In the genomic region with DNA sequence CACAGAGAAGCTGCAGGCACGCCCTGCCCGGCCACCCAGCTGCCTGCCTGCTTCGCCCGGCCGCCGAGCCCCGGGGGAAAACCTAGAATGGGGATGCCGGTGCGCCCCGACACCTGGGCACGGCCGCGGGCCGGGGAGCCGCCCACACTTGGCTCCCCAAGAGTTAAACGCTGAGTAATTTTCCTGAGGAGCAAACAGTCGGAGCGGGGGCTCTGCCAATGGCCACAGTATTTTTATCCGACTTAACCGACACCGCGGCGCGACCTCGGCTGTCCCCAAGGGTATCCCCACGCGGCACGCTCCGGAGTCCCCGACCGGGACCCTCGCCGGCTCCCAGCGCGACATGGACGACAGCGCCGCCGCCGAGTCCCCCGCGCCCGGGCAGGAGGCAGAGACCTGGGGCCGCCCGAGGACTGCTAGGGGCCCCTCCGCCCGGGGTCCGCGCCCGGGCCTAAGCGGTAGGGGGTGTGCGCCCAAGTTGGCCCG, we compare ENCODE assay signal across 8 cellular contexts. TPM values are rescaled to one million over a fixed set of nuclear protein-coding genes. Genes with fewer than 3 reads are reported as not detected.
DNase-seq lines count a peak whose midpoint lies in the region; ATAC-seq, FAIRE-seq and TF ChIP-seq lines count a peak whose summit lies in the region.

No MANE protein-coding gene starts in this region.

- H4K20me1 ChIP-seq in SK-N-SH (ENCODE audit: insufficient read depth), result no peaks in the 10 kb centered on the region

- no peak for ATAC-seq in Right ventricle myocardium inferior
- ATAC-seq in HG03025 (IDR thresholded peaks at IDR 0.05; ENCODE audit: low FRiP score, unreplicated experiment), result peak; percentile 44
- peak; percentile 41 to 44 for ATAC-seq in stimulated activated naive B cell treated with anti-CD40 and anti-IgM and Interleukin-4, amounts not matched to agents 10 μg/mL and 1 μg/mL and 100 μg/mL, for 72 hours (replicated peaks)

- no peak for FAIRE-seq in RCC 7860 (lab: Jason Lieb, UNC)

- H3K27ac ChIP-seq in SK-N-SH (ENCODE audit: low read depth in 2 of 2, low read length in 1 of 2) (peak overlapping the region; percentile 42 to 79; a peak in 3 of 4 replicates), colonic mucosa (peak overlapping the region; percentile 81), mesodermal cell (ENCODE audit: low read depth, low read length, severe bottlenecking) (no peak overlapping the region)

- peaks cover 35 to 54% of the 10 kb centered on the region in 2 donors for H3K4me1 Mint-ChIP-seq in stimulated activated naive B cell treated with anti-CD40 and anti-IgM and Interleukin-4, amounts not matched to agents 10 μg/mL and 1 μg/mL and 100 μg/mL, for 72 hours

- H3K9me2 ChIP-seq in SK-N-SH, result no peaks in the 10 kb centered on the region

- H3F3A ChIP-seq in SK-N-SH (replicated peaks; ENCODE audit: insufficient read depth), result no peaks in the 10 kb centered on the region

- POLR2A ChIA-PET in SK-N-SH (lab: Yijun Ruan, JAX), result no interaction called here

- 5% methylated on average over 4 of the region's 53 CpGs for WGBS in SK-N-SH (ENCODE audit: low lambda C conversion rate)
- WGBS in mesodermal cell (ENCODE audit: insufficient coverage in 2 of 2), 2 experiments, result 0% methylated on average over 38 to 45 of the region's 53 CpGs

- H3K27me3 ChIP-seq in SK-N-SH (ENCODE audit: insufficient read depth) (no peaks in the 10 kb centered on the region), colonic mucosa (no peaks in the 10 kb centered on the region)

- TF ChIP-seq RAD21 in SK-N-SH (IDR thresholded peaks at IDR 0.05; ENCODE audit: low read length), result no peak

- H2AFZ ChIP-seq in SK-N-SH (ENCODE audit: low read depth), result peak overlapping the region; percentile 87

- H3K4me3 ChIP-seq in SK-N-SH (ENCODE audit: low read depth in 2 of 2, low read length in 1 of 2) (peak overlapping the region; percentile 88 to 92), colonic mucosa (peak overlapping the region; percentile 86), mesodermal cell (ENCODE audit: extremely low read depth, insufficient read depth, low read length, poor library complexity, severe bottlenecking) (peak overlapping the region; percentile 95)

- no peaks in the 10 kb centered on the region for H3K27me3 Mint-ChIP-seq in stimulated activated naive B cell treated with anti-CD40 and anti-IgM and Interleukin-4, amounts not matched to agents 10 μg/mL and 1 μg/mL and 100 μg/mL, for 72 hours

- H3K36me3 ChIP-seq in SK-N-SH (replicated peaks in 1 of 2; ENCODE audit: control insufficient read depth in 1 of 2, insufficient read depth in 2 of 2, low read length in 1 of 2), result no peaks in the 10 kb centered on the region
- H3K36me3 ChIP-seq in colonic mucosa, result no peaks in the 10 kb centered on the region
- H3K36me3 ChIP-seq in mesodermal cell (ENCODE audit: control insufficient read depth, insufficient read depth, low read length), result no peaks in the 10 kb centered on the region

- H3K79me2 ChIP-seq in SK-N-SH (ENCODE audit: insufficient read depth), result peaks cover 38% of the 10 kb centered on the region

- H3K9ac ChIP-seq in SK-N-SH (peak overlapping the region; percentile 74), colonic mucosa (ENCODE audit: low read depth in 2 of 2, low read length in 2 of 2) (peak overlapping the region; percentile 70 to 86)

- intact Hi-C loops in Right ventricle myocardium inferior (cut with DNase I) (loop anchor here (5.0 kb wide), 1 partner anchor 76 kb away; no protein-coding TSS in a partner anchor), cardiac septum (cut with DNase I) (loop anchor here (2.0 to 5.0 kb wide), 2 partner anchors 33 to 76 kb away; no protein-coding TSS in a partner anchor), colonic mucosa (cut with DNase I) (no loop called here)

- H3K9me3 Mint-ChIP-seq in stimulated activated naive B cell treated with anti-CD40 and anti-IgM and Interleukin-4, amounts not matched to agents 10 μg/mL and 1 μg/mL and 100 μg/mL, for 72 hours, result no peaks in the 10 kb centered on the region

- TF ChIP-seq EP300 in SK-N-SH (IDR thresholded peaks at IDR 0.05; ENCODE audit: borderline replicate concordance in 1 of 2, low read depth in 1 of 2, low read length in 1 of 2), result no peak

- H3K9me3 ChIP-seq in SK-N-SH (no peaks in the 10 kb centered on the region), colonic mucosa (no peaks in the 10 kb centered on the region), mesodermal cell (ENCODE audit: control insufficient read depth, low read length) (no peaks in the 10 kb centered on the region)

- peaks cover 22 to 25% of the 10 kb centered on the region in 2 donors for H3K36me3 Mint-ChIP-seq in stimulated activated naive B cell treated with anti-CD40 and anti-IgM and Interleukin-4, amounts not matched to agents 10 μg/mL and 1 μg/mL and 100 μg/mL, for 72 hours

- TF ChIP-seq CTCF in SK-N-SH (IDR thresholded peaks at IDR 0.05), result no peak
- TF ChIP-seq CTCF in colonic mucosa (IDR thresholded peaks at IDR 0.05), result no peak

- CTCF ChIA-PET in SK-N-SH (lab: Yijun Ruan, JAX), result interaction anchor here (0.9 to 1.4 kb wide), 6 partner anchors 17 to 389 kb away, joined by 3 to 6 read pairs (median 4); no protein-coding TSS in a partner anchor

- H3K4me3 Mint-ChIP-seq in stimulated activated naive B cell treated with anti-CD40 and anti-IgM and Interleukin-4, amounts not matched to agents 10 μg/mL and 1 μg/mL and 100 μg/mL, for 72 hours, result peak overlapping the region; percentile 71 to 96

- peak overlapping the region; percentile 92 for H3K4me2 ChIP-seq in SK-N-SH

- DNase-seq in Right ventricle myocardium inferior (ENCODE audit: missing footprints) (peak; percentile 82), cardiac septum (ENCODE audit: low spot score) (no peak), SK-N-SH (peak; percentile 70), colonic mucosa (peak; percentile 65), RCC 7860 (ENCODE audit: low spot score) (no peak)
- DNase-seq in stimulated activated naive B cell treated with anti-CD40 and anti-IgM and Interleukin-4, amounts not matched to agents 10 μg/mL and 1 μg/mL and 100 μg/mL, for 72 hours, result peak; percentile 6

- H3K4me1 ChIP-seq in SK-N-SH (ENCODE audit: control insufficient read depth in 1 of 2, insufficient read depth in 2 of 2, low read depth in 1 of 2, low read length in 1 of 2), result peaks cover 0 to 9% of the 10 kb centered on the region in 2 experiments; a peak in 2 of 4 replicates
- H3K4me1 ChIP-seq in colonic mucosa, result no peaks in the 10 kb centered on the region
- peaks cover 8% of the 10 kb centered on the region for H3K4me1 ChIP-seq in mesodermal cell (ENCODE audit: control insufficient read depth, insufficient read depth, low read length, poor library complexity, severe bottlenecking)

- peak overlapping the region; percentile 89 for H3K27ac Mint-ChIP-seq in stimulated activated naive B cell treated with anti-CD40 and anti-IgM and Interleukin-4, amounts not matched to agents 10 μg/mL and 1 μg/mL and 100 μg/mL, for 72 hours

TF ChIP-seq in SK-N-SH, 30 proteins besides CTCF, POLR2A, EP300 and RAD21 (continues in another document):
- TF ChIP-seq RCOR1 (IDR thresholded peaks at IDR 0.05; ENCODE audit: low read length) (no peak), EZH2phosphoT487 (IDR thresholded peaks at IDR 0.05; ENCODE audit: borderline replicate concordance, low read depth) (no peak), FOXJ3 (CRISPR knock-in tag; IDR thresholded peaks at IDR 0.05) (0 out of 2 replicates have a peak, but pooled peaks have one; percentile 22), CHD2 (IDR thresholded peaks at IDR 0.05; ENCODE audit: low read length, partially characterized antibody) (no peak), SMC3 (IDR thresholded peaks at IDR 0.05; ENCODE audit: low read depth, low read length) (no peak)
- TF ChIP-seq, protein P1, sequence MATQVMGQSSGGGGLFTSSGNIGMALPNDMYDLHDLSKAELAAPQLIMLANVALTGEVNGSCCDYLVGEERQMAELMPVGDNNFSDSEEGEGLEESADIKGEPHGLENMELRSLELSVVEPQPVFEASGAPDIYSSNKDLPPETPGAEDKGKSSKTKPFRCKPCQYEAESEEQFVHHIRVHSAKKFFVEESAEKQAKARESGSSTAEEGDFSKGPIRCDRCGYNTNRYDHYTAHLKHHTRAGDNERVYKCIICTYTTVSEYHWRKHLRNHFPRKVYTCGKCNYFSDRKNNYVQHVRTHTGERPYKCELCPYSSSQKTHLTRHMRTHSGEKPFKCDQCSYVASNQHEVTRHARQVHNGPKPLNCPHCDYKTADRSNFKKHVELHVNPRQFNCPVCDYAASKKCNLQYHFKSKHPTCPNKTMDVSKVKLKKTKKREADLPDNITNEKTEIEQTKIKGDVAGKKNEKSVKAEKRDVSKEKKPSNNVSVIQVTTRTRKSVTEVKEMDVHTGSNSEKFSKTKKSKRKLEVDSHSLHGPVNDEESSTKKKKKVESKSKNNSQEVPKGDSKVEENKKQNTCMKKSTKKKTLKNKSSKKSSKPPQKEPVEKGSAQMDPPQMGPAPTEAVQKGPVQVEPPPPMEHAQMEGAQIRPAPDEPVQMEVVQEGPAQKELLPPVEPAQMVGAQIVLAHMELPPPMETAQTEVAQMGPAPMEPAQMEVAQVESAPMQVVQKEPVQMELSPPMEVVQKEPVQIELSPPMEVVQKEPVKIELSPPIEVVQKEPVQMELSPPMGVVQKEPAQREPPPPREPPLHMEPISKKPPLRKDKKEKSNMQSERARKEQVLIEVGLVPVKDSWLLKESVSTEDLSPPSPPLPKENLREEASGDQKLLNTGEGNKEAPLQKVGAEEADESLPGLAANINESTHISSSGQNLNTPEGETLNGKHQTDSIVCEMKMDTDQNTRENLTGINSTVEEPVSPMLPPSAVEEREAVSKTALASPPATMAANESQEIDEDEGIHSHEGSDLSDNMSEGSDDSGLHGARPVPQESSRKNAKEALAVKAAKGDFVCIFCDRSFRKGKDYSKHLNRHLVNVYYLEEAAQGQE (IDR thresholded peaks at IDR 0.05; ENCODE audit: low read depth, low read length), result no peak
- TF ChIP-seq, protein P2, sequence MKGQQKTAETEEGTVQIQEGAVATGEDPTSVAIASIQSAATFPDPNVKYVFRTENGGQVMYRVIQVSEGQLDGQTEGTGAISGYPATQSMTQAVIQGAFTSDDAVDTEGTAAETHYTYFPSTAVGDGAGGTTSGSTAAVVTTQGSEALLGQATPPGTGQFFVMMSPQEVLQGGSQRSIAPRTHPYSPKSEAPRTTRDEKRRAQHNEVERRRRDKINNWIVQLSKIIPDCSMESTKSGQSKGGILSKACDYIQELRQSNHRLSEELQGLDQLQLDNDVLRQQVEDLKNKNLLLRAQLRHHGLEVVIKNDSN (IDR thresholded peaks at IDR 0.05; ENCODE audit: borderline replicate concordance, low read depth), result no peak

RNA-seq across cellular contexts. Expression of a gene that starts 0.6 kb away (rescaled TPM):
- total RNA-seq in Right ventricle myocardium inferior (27.4 TPM), cardiac septum (23.3 TPM), colonic mucosa (10 to 100 TPM; 31.0 to 34.4 TPM)
- 55.9 and 67.6 TPM in 2 replicates for polyA plus RNA-seq in SK-N-SH (2012; rRNA removed)
- 61.2 and 61.7 TPM in 2 replicates for polyA plus RNA-seq in SK-N-SH (2012; cell fraction: cytosol; rRNA removed)
- polyA plus RNA-seq in SK-N-SH (2012; cell fraction: nucleus; rRNA removed), result 34.2 and 37.5 TPM in 2 replicates
- 46.3 TPM for polyA plus RNA-seq in mesodermal cell (2013, experiment 1 of 2)
- polyA plus RNA-seq in mesodermal cell (2013, experiment 2 of 2), result 44.9 TPM

Comparison
In these comparisons a context has a peak if more than half of its experiments do, and no peak if none do; other contexts are left out.
1. DNase-seq: peak in Right ventricle myocardium inferior (single experiment), SK-N-SH (single experiment), colonic mucosa (single experiment) and stimulated activated naive B cell treated with anti-CD40 and anti-IgM and Interleukin-4, amounts not matched to agents 10 μg/mL and 1 μg/mL and 100 μg/mL, for 72 hours (single experiment); none in cardiac septum (single experiment) and RCC 7860 (single experiment).
2. Peak in every context shown above with its lines, with median percentiles within 50 percentile points of each other: H3K4me3 ChIP-seq.